In the genomic region with DNA sequence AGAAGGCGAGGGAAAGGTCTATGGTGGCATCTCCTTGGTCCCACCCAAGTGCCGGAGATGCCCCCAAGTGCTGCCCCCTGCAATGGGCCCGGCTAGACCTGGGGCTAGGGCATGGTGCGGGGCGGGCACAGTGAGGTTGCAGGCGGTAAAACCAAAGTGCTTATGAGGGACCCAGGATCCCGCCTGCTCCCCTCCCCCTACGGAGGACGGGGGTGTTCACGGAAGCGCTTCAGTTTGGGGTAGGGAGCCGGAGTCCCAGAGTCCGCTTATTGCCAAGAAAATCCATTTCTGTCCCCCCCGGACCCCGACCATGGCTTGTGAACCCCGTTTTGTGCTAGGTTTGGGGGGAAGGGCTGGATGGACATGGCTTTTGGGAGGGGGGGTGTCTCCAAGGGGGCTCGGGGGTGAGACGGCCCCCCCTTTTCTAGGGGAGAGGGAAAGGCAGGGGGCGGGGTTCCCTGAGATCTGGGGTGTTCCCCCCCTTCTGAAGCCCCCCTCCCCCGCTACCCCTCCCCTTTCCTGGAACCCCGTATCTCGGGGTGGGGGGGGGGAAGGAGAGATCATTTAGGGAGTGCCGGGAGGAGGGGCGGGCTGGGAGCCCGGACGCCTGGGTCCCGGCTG, we compare ENCODE assay signal across 8 cellular contexts. TPM values are rescaled to one million over a fixed set of nuclear protein-coding genes. Genes with fewer than 3 reads are reported as not detected.
A peak's percentile ranks its signal among the peaks of the same experiment; 100 is the strongest.
DNase-seq lines count a peak whose midpoint lies in the region; ATAC-seq and TF ChIP-seq lines count a peak whose summit lies in the region.

No MANE protein-coding gene starts in this region.

- H3K36me3 ChIP-seq in Peyer's patch (no peaks in the 10 kb centered on the region), gastroesophageal sphincter (no peaks in the 10 kb centered on the region), rectal smooth muscle tissue (ENCODE audit: control insufficient read depth, insufficient read depth, low read length) (no peaks in the 10 kb centered on the region)

- in situ Hi-C loops in KBM-7 (cut with MboI; ENCODE audit: low pct_unique_long_range_greater_than_20kb, low sequenced_read_pairs) = no loop called here

- H3K4me1 ChIP-seq in Peyer's patch (peaks cover 0 to 29% (median 0%) of the 10 kb centered on the region in 4 donors), gastroesophageal sphincter (peaks cover 0 to 60% (median 40%) of the 10 kb centered on the region in 3 donors), rectal smooth muscle tissue (ENCODE audit: control insufficient read depth, insufficient read depth, low read length) (no peaks in the 10 kb centered on the region)

- peaks cover 0 to 2% (median 0%) of the 10 kb centered on the region in 7 donors for H3K9me3 Mint-ChIP-seq in CD14-positive monocyte

- peaks cover 0 to 2% (median 0%) of the 10 kb centered on the region in 3 donors for H3K27me3 Mint-ChIP-seq in CD14-positive monocyte (ENCODE audit: low read depth in 3 of 3)

- peaks cover 70% of the 10 kb centered on the region for H3K4me1 Mint-ChIP-seq in CD14-positive monocyte

- H3K9me3 ChIP-seq in Peyer's patch (no peaks in the 10 kb centered on the region), gastroesophageal sphincter (no peaks in the 10 kb centered on the region)

- H3K4me3 ChIP-seq in Peyer's patch (peak overlapping the region in 3 of 4 donors; percentile 24 to 54 (median 42)), gastroesophageal sphincter (peak overlapping the region; percentile 3 to 51), rectal smooth muscle tissue (ENCODE audit: low read length) (peak overlapping the region; percentile 49)

- TF ChIP-seq CTCF in CD14-positive monocyte (IDR thresholded peaks at IDR 0.05) = no peak
- no peak for TF ChIP-seq CTCF in Peyer's patch (IDR thresholded peaks at IDR 0.05)
- no peak for TF ChIP-seq CTCF in gastroesophageal sphincter (IDR thresholded peaks at IDR 0.05)

- intact Hi-C loops in CD14-positive monocyte (cut with micrococcal nuclease) = loop anchor here (2.0 to 5.0 kb wide), 4 partner anchors 32 to 75 kb away; partner anchors contain the start of gene COPZ1 (in 1 of the 2)

- 6 to 39% methylated on average over 7 to 8 of the region's 27 CpGs for WGBS in gastroesophageal sphincter (ENCODE audit: low coverage in 1 of 2), 2 donors

- H3K9ac ChIP-seq in rectal smooth muscle tissue (ENCODE audit: low read length) = no peak overlapping the region

- peak overlapping the region in 1 of 2 donors; percentile 64 for H3K4me3 Mint-ChIP-seq in CD14-positive monocyte

- H3K27me3 ChIP-seq in Peyer's patch = no peaks in the 10 kb centered on the region
- H3K27me3 ChIP-seq in gastroesophageal sphincter = no peaks in the 10 kb centered on the region
- no peaks in the 10 kb centered on the region for H3K27me3 ChIP-seq in rectal smooth muscle tissue (ENCODE audit: control insufficient read depth, insufficient read depth, low read length)

- peaks cover 44 to 53% of the 10 kb centered on the region in 2 donors for H3K36me3 Mint-ChIP-seq in CD14-positive monocyte

- H3K27ac ChIP-seq in Peyer's patch (peak overlapping the region; percentile 1 to 67 (median 54)), gastroesophageal sphincter (peak overlapping the region in 3 of 4 donors; percentile 72 to 84 (median 76)), rectal smooth muscle tissue (ENCODE audit: low read depth, low read length) (no peak overlapping the region)

- no peak for TF ChIP-seq EP300 in gastroesophageal sphincter (IDR thresholded peaks at IDR 0.05)

- no peak for TF ChIP-seq POLR2A in Peyer's patch (IDR thresholded peaks at IDR 0.05)
- no peak for TF ChIP-seq POLR2A in gastroesophageal sphincter (IDR thresholded peaks at IDR 0.05)

- peak overlapping the region in 4 of 7 donors; percentile 76 to 91 (median 88) for H3K27ac Mint-ChIP-seq in CD14-positive monocyte

- DNase-seq in CD14-positive monocyte (ENCODE audit: low spot score) = no peak
- no peak for DNase-seq in Peyer's patch
- no peak for DNase-seq in KBM-7

- ATAC-seq in gastroesophageal sphincter = no peak
- no peak for ATAC-seq in GM21737 (IDR thresholded peaks at IDR 0.05; ENCODE audit: unreplicated experiment)
- no peak for ATAC-seq in GM18502 (IDR thresholded peaks at IDR 0.05; ENCODE audit: poor library complexity, unreplicated experiment)
- ATAC-seq in HG03520 (IDR thresholded peaks at IDR 0.05; ENCODE audit: unreplicated experiment) = no peak

RNA-seq across cellular contexts. Expression of gene GPR84, which starts 5.4 kb away (rescaled TPM):
- polyA plus RNA-seq in CD14-positive monocyte = 1 to 10 TPM; 2.4 to 5.6 TPM
- total RNA-seq in Peyer's patch = not detected
- under 1 TPM in 1 of 4 donors, not detected in 3; 0.54 TPM for total RNA-seq in gastroesophageal sphincter

RNA-seq across cellular contexts. Expression of gene ZNF385A, which starts 14.8 kb away (rescaled TPM):
- polyA plus RNA-seq in CD14-positive monocyte = 10 to 100 TPM; 53.9 to 78.3 TPM
- total RNA-seq in Peyer's patch (10 to 100 TPM in 2 of 4 donors, 1 to 10 TPM in 2; 7.3 to 28.1 (median 9.7) TPM), gastroesophageal sphincter (10 to 100 TPM in 3 of 4 donors, 1 to 10 TPM in 1; 7.5 to 28.0 (median 19.5) TPM)

RNA-seq across cellular contexts. Expression of gene COPZ1, which starts 44.8 kb away (rescaled TPM):
- 100 to 1,000 TPM; 176 to 190 TPM for polyA plus RNA-seq in CD14-positive monocyte
- total RNA-seq in Peyer's patch = 10 to 100 TPM; 42.4 to 66.9 (median 54.2) TPM
- total RNA-seq in gastroesophageal sphincter = 100 to 1,000 TPM in 1 of 4 donors, 10 to 100 TPM in 3; 47.0 to 138 (median 57.5) TPM

RNA-seq across cellular contexts. Expression of gene ITGA5, which starts 49.4 kb away (rescaled TPM):
- 10 to 100 TPM; 85.5 to 99.4 TPM for polyA plus RNA-seq in CD14-positive monocyte
- 10 to 100 TPM; 21.0 to 78.4 (median 44.5) TPM for total RNA-seq in Peyer's patch
- total RNA-seq in gastroesophageal sphincter = 100 to 1,000 TPM; 141 to 908 (median 220) TPM
